8 cellular contexts compared by ENCODE assay signal in genomic region chr16:81737885-81738536, GRCh38. TPM values are rescaled to one million over a fixed set of nuclear protein-coding genes. Genes with fewer than 3 reads are reported as not detected.
DNase-seq lines count a peak whose midpoint lies in the region; ATAC-seq and TF ChIP-seq lines count a peak whose summit lies in the region.

No MANE protein-coding gene starts in this region.

- H3K4me3 Mint-ChIP-seq in activated T-helper 17 cell treated with anti-CD3 and anti-CD28 coated beads, Interleukin-2, amount 50 U/mL, for 72 hours = peak overlapping the region; percentile 61

- peak; percentile 88 for TF ChIP-seq CTCF in LNCAP (IDR thresholded peaks at IDR 0.05)

- H3K27ac Mint-ChIP-seq in activated T-helper 17 cell treated with anti-CD3 and anti-CD28 coated beads, Interleukin-2, amount 50 U/mL, for 72 hours = peak overlapping the region; percentile 48

- no peaks in the 10 kb centered on the region for H3K4me1 Mint-ChIP-seq in activated T-helper 17 cell treated with anti-CD3 and anti-CD28 coated beads, Interleukin-2, amount 50 U/mL, for 72 hours

- H3K9me3 Mint-ChIP-seq in activated T-helper 17 cell treated with anti-CD3 and anti-CD28 coated beads, Interleukin-2, amount 50 U/mL, for 72 hours = no peaks in the 10 kb centered on the region

- peak; percentile 68 for DNase-seq in DMS79 (lab: John Stamatoyannopoulos, UW)
- peak; percentile 90 for DNase-seq in RPMI8226
- DNase-seq in fibroblast of the conjunctiva (ENCODE audit: low read depth) = peak; percentile 33
- peak in 55 of 56 donors; percentile 8 to 89 (median 57) for DNase-seq in nucleus accumbens (lab: John Stamatoyannopoulos, UW)
- peak; percentile 31 for DNase-seq in stromal cell of bone marrow (ENCODE audit: low read depth)

- no peaks in the 10 kb centered on the region for H3K27me3 Mint-ChIP-seq in activated T-helper 17 cell treated with anti-CD3 and anti-CD28 coated beads, Interleukin-2, amount 50 U/mL, for 72 hours

- ATAC-seq in GM21825 (IDR thresholded peaks at IDR 0.05; ENCODE audit: unreplicated experiment) = peak; percentile 67
- ATAC-seq in activated T-helper 17 cell treated with anti-CD3 and anti-CD28 coated beads, Interleukin-2, amount 50 U/mL, for 72 hours (replicated peaks) = peak; percentile 97

- no peaks in the 10 kb centered on the region for H3K36me3 Mint-ChIP-seq in activated T-helper 17 cell treated with anti-CD3 and anti-CD28 coated beads, Interleukin-2, amount 50 U/mL, for 72 hours (ENCODE audit: low read depth)

RNA-seq across cellular contexts. Expression of gene PLCG2, which starts 41.1 kb away (rescaled TPM):
- 10 to 100 TPM in 1 of 2 donors, 1 to 10 TPM in 1; 6.6 to 11.0 TPM for total RNA-seq in activated T-helper 17 cell treated with anti-CD3 and anti-CD28 coated beads, Interleukin-2, amount 50 U/mL, for 72 hours

Comparison
In these comparisons a context has a peak if more than half of its experiments do, and no peak if none do; other contexts are left out.
1. Peak in every context shown above with its lines: DNase-seq and ATAC-seq.
2. DNase-seq: peak in every context shown above with its lines; median percentile 90 in RPMI8226; 68 in DMS79; 57 in nucleus accumbens; 33 in fibroblast of the conjunctiva; 31 in stromal cell of bone marrow.